18 cellular contexts compared by ENCODE assay signal in the genomic region with DNA sequence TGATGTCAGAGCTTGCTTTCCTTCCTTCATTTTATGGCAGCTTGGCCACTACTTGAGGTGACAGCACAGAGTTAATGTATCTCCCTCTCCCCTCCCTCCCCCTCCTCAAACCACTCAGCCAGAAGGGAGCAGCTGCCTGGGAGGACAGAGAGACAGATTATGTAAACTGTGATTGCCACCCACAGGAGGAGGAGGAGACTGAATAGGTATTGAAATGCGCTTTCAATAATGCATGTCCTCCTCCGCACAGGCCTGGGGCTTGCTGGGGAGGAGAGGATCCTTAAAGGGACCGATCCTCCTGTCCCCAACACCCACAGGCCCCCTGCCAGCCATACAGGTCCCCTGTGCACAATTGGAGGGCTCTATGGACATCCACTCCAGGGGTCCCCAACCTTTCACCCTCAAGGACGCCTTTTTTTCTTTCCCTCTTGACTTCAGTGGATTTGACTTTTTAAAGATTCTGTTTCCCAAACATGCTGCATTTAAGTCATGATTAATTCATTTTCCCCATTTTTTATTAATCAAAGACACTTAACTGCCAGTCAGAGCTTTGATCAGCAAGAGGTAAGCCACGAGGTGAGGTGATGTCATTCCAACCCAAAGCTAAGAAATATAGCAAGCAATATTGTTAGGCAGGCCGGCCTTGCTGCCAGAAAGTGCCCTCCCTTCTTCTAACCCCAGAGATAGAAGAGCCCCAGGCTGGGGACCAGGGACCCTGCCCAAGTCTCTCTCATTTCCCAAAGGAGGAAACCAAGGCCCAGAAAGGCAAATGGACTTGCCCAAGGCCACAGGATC. TPM values are rescaled to one million over a fixed set of nuclear protein-coding genes. Genes with fewer than 3 reads are reported as not detected.
DNase-seq lines count a peak whose midpoint lies in the region; ATAC-seq, FAIRE-seq and TF ChIP-seq lines count a peak whose summit lies in the region.
"Had no signal": no experiment of that assay in that cellular context is flagged by ENCODE, and none has a peak within 500 bp of the region (broad histone marks: within the 10 kb centered on the region; RNA-seq: fewer than 3 reads in every experiment).

No MANE protein-coding gene starts in this region.

- 0 out of 2 replicates have a peak, but pooled peaks cover under 1% of the 10 kb centered on the region for H4K20me1 ChIP-seq in GM23338 (replicated peaks; ENCODE audit: insufficient read depth)

- no peaks in the 10 kb centered on the region for H3K36me3 Mint-ChIP-seq in GM23338 (ENCODE audit: low read depth)
- H3K36me3 Mint-ChIP-seq: CD14-positive monocyte had no signal

- no peak overlapping the region for H3K4ac ChIP-seq in mesendoderm (ENCODE audit: low read depth, low read length)

- H3K36me3 ChIP-seq in GM23338 (ENCODE audit: insufficient read depth), result no peaks in the 10 kb centered on the region
- H3K36me3 ChIP-seq in mesendoderm (ENCODE audit: control insufficient read depth, insufficient read depth, low read length), result no peaks in the 10 kb centered on the region
- H3K36me3 ChIP-seq in ovary, result no peaks in the 10 kb centered on the region
- H3K36me3 ChIP-seq: ascending aorta, esophagus muscularis mucosa, left ventricle myocardium inferior, sigmoid colon, SJSA1 had no signal

- no peak overlapping the region for H3K23ac ChIP-seq in mesendoderm (ENCODE audit: low read length)

- intact Hi-C loops in ovary (cut with DNase I), result no loop called here

- H3K27ac ChIP-seq in GM23338 (ENCODE audit: low read depth), result no peak overlapping the region
- no peak overlapping the region for H3K27ac ChIP-seq in mesendoderm (ENCODE audit: low read depth, low read length)
- H3K27ac ChIP-seq in ovary, result no peak overlapping the region
- H3K27ac ChIP-seq: ascending aorta, esophagus muscularis mucosa, left ventricle myocardium inferior, sigmoid colon, SJSA1 had no signal

- ATAC-seq in GM23338, result peak; percentile 94

- H3K79me2 ChIP-seq in GM23338 (replicated peaks; ENCODE audit: insufficient read depth) (no peaks in the 10 kb centered on the region), mesendoderm (ENCODE audit: control insufficient read depth, insufficient read depth, low read length) (no peaks in the 10 kb centered on the region)

- peaks cover 28% of the 10 kb centered on the region for H3K4me1 Mint-ChIP-seq in GM23338
- H3K4me1 Mint-ChIP-seq: CD14-positive monocyte had no signal

- H2BK120ac ChIP-seq in mesendoderm (ENCODE audit: low read depth, low read length), result no peak overlapping the region

- H3K27me3 ChIP-seq in GM23338 (ENCODE audit: insufficient read depth) (no peaks in the 10 kb centered on the region), mesendoderm (ENCODE audit: insufficient read depth, low read length, poor library complexity) (no peaks in the 10 kb centered on the region), ovary (no peaks in the 10 kb centered on the region)
- H3K27me3 ChIP-seq: ascending aorta, SJSA1 had no signal

- H3K79me1 ChIP-seq in mesendoderm (ENCODE audit: low read length), result no peaks in the 10 kb centered on the region

- H4K5ac ChIP-seq in mesendoderm (ENCODE audit: low read length), result no peak overlapping the region

- no peak overlapping the region for H3K9ac ChIP-seq in mesendoderm (ENCODE audit: low read length)

- H3F3A ChIP-seq in GM23338 (replicated peaks; ENCODE audit: low read depth), result no peaks in the 10 kb centered on the region

- H3K27ac Mint-ChIP-seq in GM23338, result no peak overlapping the region
- H3K27ac Mint-ChIP-seq: CD14-positive monocyte had no signal

- H3K4me3 ChIP-seq in GM23338, result peak overlapping the region; percentile 34
- no peak overlapping the region for H3K4me3 ChIP-seq in mesendoderm (ENCODE audit: low read length)
- no peak overlapping the region for H3K4me3 ChIP-seq in ovary
- H3K4me3 ChIP-seq: ascending aorta, esophagus muscularis mucosa, left ventricle myocardium inferior, sigmoid colon, SJSA1 had no signal

- peak in 1 of 2 experiments; percentile 22; a peak in 1 of 4 replicates for TF ChIP-seq CTCF in GM23338 (conservative IDR thresholded peaks at IDR 0.05; ENCODE audit: low read depth in 2 of 2)
- no peak for TF ChIP-seq CTCF in ovary (IDR thresholded peaks at IDR 0.05)

- DNase-seq in GM23338 (ENCODE audit: low spot score), result peak; percentile 64
- DNase-seq in NCI-H1694 treated with DMSO at 0.1 percent for 48 hours (lab: John Stamatoyannopoulos, UW), result peak; percentile 66
- peak; percentile 63 for DNase-seq in NCI-H82 treated with DMSO at 0.1 percent for 48 hours (lab: John Stamatoyannopoulos, UW; ENCODE audit: unreplicated experiment)
- peak; percentile 79 for DNase-seq in mesendoderm
- DNase-seq in stimulated activated CD4-positive, alpha-beta T cell treated with anti-CD3 and anti-CD28 coated beads, Interleukin-2, amount 100 ng/mL, for 24 hours, result no peak
- DNase-seq in ovary, result no peak
- DNase-seq in GM19239 (ENCODE audit: insufficient read length, low spot score), result no peak
- no peak for DNase-seq in DMS114 treated with DMSO at 0.1 percent for 48 hours (lab: John Stamatoyannopoulos, UW; ENCODE audit: unreplicated experiment)
- DNase-seq: HCEC 1CT; left ventricle myocardium inferior; sigmoid colon; stimulated activated naive CD4-positive, alpha-beta T cell had no signal

- peaks cover 14% of the 10 kb centered on the region for H3K27me3 Mint-ChIP-seq in GM23338 (ENCODE audit: insufficient read depth, low read depth, poor library complexity)

- H2AK5ac ChIP-seq in mesendoderm (ENCODE audit: low read length), result no peak overlapping the region

- no peak overlapping the region; the same call in 2 of the 3 replicates for H3K4me3 Mint-ChIP-seq in GM23338
- H3K4me3 Mint-ChIP-seq: CD14-positive monocyte had no signal

- TF ChIP-seq EP300 in ovary (IDR thresholded peaks at IDR 0.05), result no peak

- no peak overlapping the region for H2BK5ac ChIP-seq in mesendoderm (ENCODE audit: low read length)

- no peak overlapping the region for H3K56ac ChIP-seq in mesendoderm (ENCODE audit: low read length)

- H2BK15ac ChIP-seq in mesendoderm (replicated peaks; ENCODE audit: low read depth), result no peak overlapping the region

- no peaks in the 10 kb centered on the region for H3K9me3 ChIP-seq in ovary
- H3K9me3 ChIP-seq: ascending aorta, esophagus muscularis mucosa, left ventricle myocardium inferior, sigmoid colon, SJSA1 had no signal

- no peak for FAIRE-seq in GM19239 (lab: Jason Lieb, UNC)
- FAIRE-seq: TTC549 had no signal

- peaks cover 16% of the 10 kb centered on the region for H3K4me1 ChIP-seq in GM23338 (ENCODE audit: insufficient read depth)
- peaks cover 5% of the 10 kb centered on the region for H3K4me1 ChIP-seq in mesendoderm (ENCODE audit: control insufficient read depth, low read depth, low read length)
- H3K4me1 ChIP-seq in ovary (ENCODE audit: insufficient read depth), result no peaks in the 10 kb centered on the region
- H3K4me1 ChIP-seq: ascending aorta, esophagus muscularis mucosa, left ventricle myocardium inferior, sigmoid colon had no signal

- no peak for TF ChIP-seq POLR2A in ovary (IDR thresholded peaks at IDR 0.05)

- H4K8ac ChIP-seq in mesendoderm (ENCODE audit: low read depth, low read length), result no peak overlapping the region

- H3K4me2 ChIP-seq in GM23338 (peak overlapping the region; percentile 56), mesendoderm (ENCODE audit: low read length) (no peak overlapping the region)

- WGBS in mesendoderm (ENCODE audit: extremely low coverage, insufficient coverage, low lambda C conversion rate), result no CpG with 5 or more reads among the region's 6 CpGs
- 14 to 18% (median 16%) methylated on average over 6 of the region's 6 CpGs for WGBS in ovary, 3 donors

- H3K18ac ChIP-seq in mesendoderm (ENCODE audit: low read length), result no peak overlapping the region

- no peak overlapping the region for H2AFZ ChIP-seq in GM23338

- H3K9me3 Mint-ChIP-seq in GM23338, result peaks cover 2% of the 10 kb centered on the region; the same call in 1 of the 3 replicates

- H3K9me2 ChIP-seq in GM23338 (ENCODE audit: insufficient read depth), result peaks cover 7% of the 10 kb centered on the region; the same call in 1 of the 2 replicates

TF ChIP-seq in GM23338, 12 proteins besides CTCF, POLR2A, EP300 and RAD21 (continues in another document):
- TF ChIP-seq, protein P1, sequence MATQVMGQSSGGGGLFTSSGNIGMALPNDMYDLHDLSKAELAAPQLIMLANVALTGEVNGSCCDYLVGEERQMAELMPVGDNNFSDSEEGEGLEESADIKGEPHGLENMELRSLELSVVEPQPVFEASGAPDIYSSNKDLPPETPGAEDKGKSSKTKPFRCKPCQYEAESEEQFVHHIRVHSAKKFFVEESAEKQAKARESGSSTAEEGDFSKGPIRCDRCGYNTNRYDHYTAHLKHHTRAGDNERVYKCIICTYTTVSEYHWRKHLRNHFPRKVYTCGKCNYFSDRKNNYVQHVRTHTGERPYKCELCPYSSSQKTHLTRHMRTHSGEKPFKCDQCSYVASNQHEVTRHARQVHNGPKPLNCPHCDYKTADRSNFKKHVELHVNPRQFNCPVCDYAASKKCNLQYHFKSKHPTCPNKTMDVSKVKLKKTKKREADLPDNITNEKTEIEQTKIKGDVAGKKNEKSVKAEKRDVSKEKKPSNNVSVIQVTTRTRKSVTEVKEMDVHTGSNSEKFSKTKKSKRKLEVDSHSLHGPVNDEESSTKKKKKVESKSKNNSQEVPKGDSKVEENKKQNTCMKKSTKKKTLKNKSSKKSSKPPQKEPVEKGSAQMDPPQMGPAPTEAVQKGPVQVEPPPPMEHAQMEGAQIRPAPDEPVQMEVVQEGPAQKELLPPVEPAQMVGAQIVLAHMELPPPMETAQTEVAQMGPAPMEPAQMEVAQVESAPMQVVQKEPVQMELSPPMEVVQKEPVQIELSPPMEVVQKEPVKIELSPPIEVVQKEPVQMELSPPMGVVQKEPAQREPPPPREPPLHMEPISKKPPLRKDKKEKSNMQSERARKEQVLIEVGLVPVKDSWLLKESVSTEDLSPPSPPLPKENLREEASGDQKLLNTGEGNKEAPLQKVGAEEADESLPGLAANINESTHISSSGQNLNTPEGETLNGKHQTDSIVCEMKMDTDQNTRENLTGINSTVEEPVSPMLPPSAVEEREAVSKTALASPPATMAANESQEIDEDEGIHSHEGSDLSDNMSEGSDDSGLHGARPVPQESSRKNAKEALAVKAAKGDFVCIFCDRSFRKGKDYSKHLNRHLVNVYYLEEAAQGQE (IDR thresholded peaks at IDR 0.05; ENCODE audit: unreplicated experiment), result no peak
- TF ChIP-seq POLR2AphosphoS5 (IDR thresholded peaks at IDR 0.05; ENCODE audit: low read depth) (no peak), NANOG (IDR thresholded peaks at IDR 0.05; ENCODE audit: borderline replicate concordance) (no peak), EZH2 (IDR thresholded peaks at IDR 0.05; ENCODE audit: low read depth, unreplicated experiment) (no peak)

RNA-seq across cellular contexts. Expression of a gene that starts 47.5 kb away (rescaled TPM):
- total RNA-seq in GM23338 (2014; rRNA removed; shearing (Covaris generic)), result 0.45 and 0.66 TPM in 2 replicates
- 2.1 and 2.3 TPM in 2 replicates for polyA plus RNA-seq in GM23338 (2016; fragmentation: Nextera tagmentation; extraction: Ambion mirVana)
- polyA plus RNA-seq in mesendoderm (2013, experiment 1 of 2), result 0.06 TPM
- 0.08 TPM for polyA plus RNA-seq in mesendoderm (2013, experiment 2 of 2)
- under 1 TPM in 1 of 7 donors, not detected in 6; 0.26 TPM for total RNA-seq in ovary
- not detected for polyA plus RNA-seq in ovary
- total RNA-seq: ascending aorta, left ventricle myocardium inferior, myocyte, SJSA1 had no signal
- polyA plus RNA-seq: CD14-positive monocyte had no signal

Comparison
In these comparisons a context has a peak if more than half of its experiments do, and no peak if none do; other contexts are left out.
1. DNase-seq: peak in GM23338 (single experiment), NCI-H1694 treated with DMSO at 0.1 percent for 48 hours (single experiment), NCI-H82 treated with DMSO at 0.1 percent for 48 hours (single experiment) and mesendoderm (single experiment); none in stimulated activated CD4-positive, alpha-beta T cell treated with anti-CD3 and anti-CD28 coated beads, Interleukin-2, amount 100 ng/mL, for 24 hours (0 of 2), ovary (0 of 5), GM19239 (single experiment) and DMS114 treated with DMSO at 0.1 percent for 48 hours (single experiment).